12 cellular contexts compared by ENCODE assay signal in genomic region chr12:85280984-85281946, GRCh38. TPM values are rescaled to one million over a fixed set of nuclear protein-coding genes. Genes with fewer than 3 reads are reported as not detected.
DNase-seq lines count a peak whose midpoint lies in the region; ATAC-seq and TF ChIP-seq lines count a peak whose summit lies in the region.
"Had no signal": no experiment of that assay in that cellular context is flagged by ENCODE, and none has a peak within 500 bp of the region (broad histone marks: within the 10 kb centered on the region; RNA-seq: fewer than 3 reads in every experiment).

No MANE protein-coding gene starts in this region.

- ATAC-seq in Right ventricle myocardium superior (ENCODE audit: poor library complexity) (no peak), right lobe of liver (no peak), upper lobe of right lung (no peak)

- no peaks in the 10 kb centered on the region for H3K9me3 ChIP-seq in left ventricle myocardium inferior (replicated peaks)
- no peaks in the 10 kb centered on the region for H3K9me3 ChIP-seq in right lobe of liver
- H3K9me3 ChIP-seq in upper lobe of right lung: no peaks in the 10 kb centered on the region

- no peak overlapping the region for H3K27ac ChIP-seq in left ventricle myocardium inferior (replicated peaks)
- H3K27ac ChIP-seq in right lobe of liver: no peak overlapping the region
- H3K27ac ChIP-seq in upper lobe of right lung: no peak overlapping the region
- H3K27ac ChIP-seq: foreskin keratinocyte had no signal

- H3K36me3 ChIP-seq in left ventricle myocardium inferior: no peaks in the 10 kb centered on the region
- no peaks in the 10 kb centered on the region for H3K36me3 ChIP-seq in right lobe of liver
- H3K36me3 ChIP-seq in upper lobe of right lung: no peaks in the 10 kb centered on the region

- H3K27me3 ChIP-seq in left ventricle myocardium inferior (ENCODE audit: low read depth): peaks cover 100% of the 10 kb centered on the region
- peaks cover 5 to 42% of the 10 kb centered on the region in 2 donors for H3K27me3 ChIP-seq in right lobe of liver
- peaks cover 97% of the 10 kb centered on the region for H3K27me3 ChIP-seq in upper lobe of right lung

- DNase-seq in left ventricle myocardium inferior (no peak), Right ventricle myocardium superior (no peak), astrocyte of the cerebellum (ENCODE audit: low read depth) (no peak), right lobe of liver (no peak), upper lobe of right lung (no peak), DMS79 (lab: John Stamatoyannopoulos, UW) (no peak), MV-4-11 (lab: John Stamatoyannopoulos, UW) (no peak)
- DNase-seq in activated CD4-positive, CD25-positive, alpha-beta regulatory T cell treated with anti-CD3 and anti-CD28 coated beads, Interleukin-2, amount 50 U/mL, for 72 hours: no peak
- DNase-seq: activated CD4-positive, alpha-beta T cell treated with anti-CD3 and anti-CD28 coated beads, Interleukin-2, amount 50 U/mL, for 48 hours; DMS 273 treated with DMSO at 0.1 percent for 48 hours; NCI-H1105 had no signal

- in situ Hi-C loops in astrocyte of the cerebellum (cut with HindIII; ENCODE audit: low sequenced_read_pairs): no loop called here

- no peak for TF ChIP-seq CTCF in left ventricle myocardium inferior (IDR thresholded peaks at IDR 0.05; ENCODE audit: borderline replicate concordance)
- no peak for TF ChIP-seq CTCF in astrocyte of the cerebellum (IDR thresholded peaks at IDR 0.05; ENCODE audit: low read depth, low read length, missing control alignments)
- TF ChIP-seq CTCF in right lobe of liver (IDR thresholded peaks at IDR 0.05): no peak
- TF ChIP-seq CTCF in upper lobe of right lung (IDR thresholded peaks at IDR 0.05): no peak

- H3K4me1 ChIP-seq in left ventricle myocardium inferior (peaks cover 26% of the 10 kb centered on the region), right lobe of liver (peaks cover 0 to 10% (median 0%) of the 10 kb centered on the region in 4 donors), upper lobe of right lung (peaks cover 11% of the 10 kb centered on the region)
- H3K4me1 ChIP-seq: foreskin keratinocyte had no signal

- intact Hi-C loops in left ventricle myocardium inferior (cut with micrococcal nuclease): no loop called here
- intact Hi-C loops in Right ventricle myocardium superior (cut with DNase I): no loop called here
- intact Hi-C loops in right lobe of liver (cut with DNase I): no loop called here
- intact Hi-C loops in upper lobe of right lung (cut with DNase I): no loop called here

- 6% methylated on average over 21 of the region's 21 CpGs for WGBS in right lobe of liver (ENCODE audit: insufficient coverage, low coverage, low lambda C conversion rate, missing lambda C conversion rate)

- TF ChIP-seq POLR2A in right lobe of liver (IDR thresholded peaks at IDR 0.05): no peak

- H3K4me3 ChIP-seq in left ventricle myocardium inferior (peak overlapping the region; percentile 60), astrocyte of the cerebellum (ENCODE audit: low read depth, low read length) (peak overlapping the region; percentile 50), right lobe of liver (peak overlapping the region in 2 of 3 donors; percentile 3 to 12), upper lobe of right lung (peak overlapping the region; percentile 33)

RNA-seq across cellular contexts. Expression of gene ALX1, which starts 1.2 kb away (rescaled TPM):
- total RNA-seq in left ventricle myocardium inferior (not detected), Right ventricle myocardium superior (not detected), right lobe of liver (not detected), upper lobe of right lung (not detected)
- total RNA-seq: foreskin keratinocyte had no signal

Comparison
In these comparisons a context has a peak if more than half of its experiments do, and no peak if none do; other contexts are left out.
1. H3K4me3 ChIP-seq: peak in every context shown above with its lines; median percentile 60 in left ventricle myocardium inferior; 50 in astrocyte of the cerebellum; 33 in upper lobe of right lung; 8 in right lobe of liver.